In genomic region chr7:24820730-24821044, GRCh38 we compare ENCODE assay signal across 8 cellular contexts.
DNase-seq lines count a peak whose midpoint lies in the region; ATAC-seq, FAIRE-seq and TF ChIP-seq lines count a peak whose summit lies in the region.

No MANE protein-coding gene starts in this region.

- no peaks in the 10 kb centered on the region for H3K9me3 ChIP-seq in left ventricle myocardium inferior (replicated peaks)
- no peaks in the 10 kb centered on the region for H3K9me3 ChIP-seq in Peyer's patch
- H3K9me3 ChIP-seq in uterus, result no peaks in the 10 kb centered on the region
- no peaks in the 10 kb centered on the region for H3K9me3 ChIP-seq in kidney (ENCODE audit: control insufficient read depth in 1 of 2, low read length in 2 of 2)

- FAIRE-seq in kidney (lab: Jason Lieb, UNC), result no peak

- intact Hi-C loops in left ventricle myocardium inferior (cut with micrococcal nuclease), result loop anchor here (5.0 kb wide), 1 partner anchor 162 kb away; the partner anchor contains the start of gene OSBPL3
- intact Hi-C loops in left cardiac atrium (cut with DNase I), result loop anchor here (2.0 to 5.0 kb wide), 3 partner anchors 157 to 250 kb away; no protein-coding TSS in a partner anchor
- intact Hi-C loops in uterus (cut with DNase I; ENCODE audit: low total_unique reads), result no loop called here
- intact Hi-C loops in kidney (cut with DNase I), result loop anchor here (5.0 kb wide), 1 partner anchor 252 kb away; no protein-coding TSS in a partner anchor

- H3K36me3 ChIP-seq in left ventricle myocardium inferior (peaks cover 5% of the 10 kb centered on the region), Peyer's patch (no peaks in the 10 kb centered on the region), uterus (no peaks in the 10 kb centered on the region), kidney (ENCODE audit: control insufficient read depth in 1 of 2, insufficient read depth in 2 of 2, low read length in 2 of 2) (no peaks in the 10 kb centered on the region)

- no peak overlapping the region for H3K4me3 ChIP-seq in left ventricle myocardium inferior
- H3K4me3 ChIP-seq in Peyer's patch, result no peak overlapping the region
- no peak overlapping the region for H3K4me3 ChIP-seq in uterus
- H3K4me3 ChIP-seq in kidney (ENCODE audit: low read length in 2 of 2), result no peak overlapping the region

- no peak overlapping the region for H3K9ac ChIP-seq in kidney (ENCODE audit: low read length in 2 of 2)

- no peak for ATAC-seq in left cardiac atrium
- no peak for ATAC-seq in GM18511 (IDR thresholded peaks at IDR 0.05; ENCODE audit: unreplicated experiment)
- no peak for ATAC-seq in GM19035 (IDR thresholded peaks at IDR 0.05; ENCODE audit: unreplicated experiment)

- H3K27ac ChIP-seq in left ventricle myocardium inferior (replicated peaks), result peak overlapping the region; percentile 49
- peak overlapping the region; percentile 68 to 78 (median 74) for H3K27ac ChIP-seq in Peyer's patch
- peak overlapping the region; percentile 56 to 61 for H3K27ac ChIP-seq in uterus
- H3K27ac ChIP-seq in kidney (ENCODE audit: low read depth in 2 of 2, low read length in 2 of 2), result peak overlapping the region in 1 of 2 donors; percentile 13

- no peak for TF ChIP-seq CTCF in left ventricle myocardium inferior (IDR thresholded peaks at IDR 0.05; ENCODE audit: borderline replicate concordance)
- TF ChIP-seq CTCF in Peyer's patch (IDR thresholded peaks at IDR 0.05), result no peak
- no peak for TF ChIP-seq CTCF in uterus (IDR thresholded peaks at IDR 0.05)
- no peak for TF ChIP-seq CTCF in kidney (IDR thresholded peaks at IDR 0.05; ENCODE audit: borderline replicate concordance, extremely low read depth, insufficient read depth)

- no peak for DNase-seq in left ventricle myocardium inferior
- no peak for DNase-seq in left cardiac atrium
- no peak for DNase-seq in Peyer's patch
- peak; percentile 67 for DNase-seq in fibroblast of gingiva (ENCODE audit: low read depth)
- no peak for DNase-seq in uterus
- DNase-seq in kidney, result no peak

- TF ChIP-seq POLR2A in Peyer's patch (IDR thresholded peaks at IDR 0.05), result no peak
- TF ChIP-seq POLR2A in uterus (IDR thresholded peaks at IDR 0.05), result no peak

- H3K27me3 ChIP-seq in left ventricle myocardium inferior (ENCODE audit: low read depth), result no peaks in the 10 kb centered on the region
- H3K27me3 ChIP-seq in Peyer's patch, result no peaks in the 10 kb centered on the region
- no peaks in the 10 kb centered on the region for H3K27me3 ChIP-seq in uterus

- H3K4me1 ChIP-seq in left ventricle myocardium inferior (peaks cover 31% of the 10 kb centered on the region), Peyer's patch (peaks cover 0 to 18% (median 14%) of the 10 kb centered on the region in 4 donors), uterus (no peaks in the 10 kb centered on the region), kidney (ENCODE audit: control insufficient read depth in 1 of 2, insufficient read depth in 1 of 2, low read depth in 1 of 2, low read length in 2 of 2) (no peaks in the 10 kb centered on the region)
